Comparison of ENCODE assay signal across 33 cellular contexts in genomic region chr16:71830359-71830758, GRCh38.
"Had no signal": no experiment of that assay in that cellular context is flagged by ENCODE, and none has a peak within 500 bp of the region (broad histone marks: within the 10 kb centered on the region; RNA-seq: fewer than 3 reads in every experiment).

No MANE protein-coding gene starts in this region.

- H3K27me3 ChIP-seq: adrenal gland, body of pancreas, esophagus squamous epithelium, gastroesophageal sphincter, heart right ventricle, hepatocyte had no signal

- H3K4me2 ChIP-seq: hepatocyte had no signal

- FAIRE-seq: colon had no signal

- H2AFZ ChIP-seq: hepatocyte had no signal

- H3K4me3 Mint-ChIP-seq: activated CD4-positive, alpha-beta T cell treated with anti-CD3 and anti-CD28 coated beads, Interleukin-2, amount 10 ng/mL, durations not matched to agents 7 days and 5 days; activated CD8-positive, alpha-beta T cell treated with anti-CD3 and anti-CD28 coated beads for 36 hours; activated naive CD4-positive, alpha-beta T cell treated with anti-CD3 and anti-CD28 coated beads for 36 hours; activated naive CD4-positive, alpha-beta T cell treated with anti-CD3 and anti-CD28 coated beads, Interleukin-2, amount 50 U/mL, for 24 hours; activated naive CD8-positive, alpha-beta T cell treated with anti-CD3 and anti-CD28 coated beads for 36 hours; activated naive CD8-positive, alpha-beta T cell treated with anti-CD3 and anti-CD28 coated beads, Interleukin-2, amount 50 U/mL, for 24 hours; activated T-cell treated with anti-CD3 and anti-CD28 coated beads, Interleukin-2, amount 50 U/mL, for 4 hours; effector memory CD8-positive, alpha-beta T cell; T-helper 17 cell; T-helper 2 cell treated with Interferon-gamma antibody and Interleukin-4, amounts not matched to agents 5 μg/mL and 100 μg/mL, for 36 hours had no signal

- H3K79me2 ChIP-seq: hepatocyte had no signal

- H3K4me1 ChIP-seq: adrenal gland, body of pancreas, esophagus squamous epithelium, gastroesophageal sphincter, heart right ventricle had no signal

- H3K36me3 ChIP-seq: adrenal gland, esophagus squamous epithelium, gastroesophageal sphincter, heart right ventricle had no signal

- H3K9me3 Mint-ChIP-seq: activated CD8-positive, alpha-beta T cell treated with anti-CD3 and anti-CD28 coated beads for 36 hours; activated naive CD4-positive, alpha-beta T cell treated with anti-CD3 and anti-CD28 coated beads for 36 hours; activated naive CD4-positive, alpha-beta T cell treated with anti-CD3 and anti-CD28 coated beads, Interleukin-2, amount 50 U/mL, for 24 hours; activated naive CD8-positive, alpha-beta T cell treated with anti-CD3 and anti-CD28 coated beads for 36 hours; activated naive CD8-positive, alpha-beta T cell treated with anti-CD3 and anti-CD28 coated beads, Interleukin-2, amount 50 U/mL, for 24 hours; activated T-cell treated with anti-CD3 and anti-CD28 coated beads, Interleukin-2, amount 50 U/mL, for 4 hours; effector memory CD8-positive, alpha-beta T cell had no signal

- H3K9me3 ChIP-seq: adrenal gland, body of pancreas, esophagus squamous epithelium, gastroesophageal sphincter, heart right ventricle had no signal

- DNase-seq: activated CD4-positive, alpha-beta T cell treated with anti-CD3 and anti-CD28 coated beads for 4 hours; activated CD4-positive, alpha-beta T cell treated with anti-CD3 and anti-CD28 coated beads, Interleukin-2, amount 10 ng/mL, durations not matched to agents 7 days and 5 days; activated CD4-positive, alpha-beta T cell treated with anti-CD3 and anti-CD28 coated beads, Interleukin-2, amount 50 U/mL, for 48 hours; activated CD4-positive, CD25-positive, alpha-beta regulatory T cell; activated CD4-positive, CD25-positive, alpha-beta regulatory T cell treated with anti-CD3 and anti-CD28 coated beads, Interleukin-2, amount 50 U/mL, for 72 hours; activated CD8-positive, alpha-beta memory T cell treated with anti-CD3 and anti-CD28 coated beads for 24 hours; activated CD8-positive, alpha-beta T cell treated with anti-CD3 and anti-CD28 coated beads for 36 hours; activated effector memory CD4-positive, alpha-beta T cell treated with anti-CD3 and anti-CD28 coated beads, Interleukin-2, amount 50 U/mL, for 16 hours; activated naive CD4-positive, alpha-beta T cell treated with anti-CD3 and anti-CD28 coated beads for 36 hours; activated naive CD8-positive, alpha-beta T cell treated with anti-CD3 and anti-CD28 coated beads for 36 hours; activated naive CD8-positive, alpha-beta T cell treated with anti-CD3 and anti-CD28 coated beads, Interleukin-2, amount 50 U/mL, for 24 hours; activated T-cell treated with anti-CD3 and anti-CD28 coated beads, Interleukin-2, amount 50 U/mL, for 4 hours; amygdala; aorta; body of pancreas; caudate nucleus; cortex of kidney; dermis blood vessel endothelial cell; effector CD4-positive, alpha-beta T cell; effector memory CD8-positive, alpha-beta T cell; esophagus squamous epithelium; foreskin melanocyte; heart right ventricle; T-helper 17 cell; T1000 had no signal

- H3K27me3 Mint-ChIP-seq: activated CD4-positive, alpha-beta T cell treated with anti-CD3 and anti-CD28 coated beads, Interleukin-2, amount 10 ng/mL, durations not matched to agents 7 days and 5 days; activated CD8-positive, alpha-beta T cell treated with anti-CD3 and anti-CD28 coated beads for 36 hours; activated naive CD4-positive, alpha-beta T cell treated with anti-CD3 and anti-CD28 coated beads, Interleukin-2, amount 50 U/mL, for 24 hours; activated naive CD8-positive, alpha-beta T cell treated with anti-CD3 and anti-CD28 coated beads for 36 hours; activated naive CD8-positive, alpha-beta T cell treated with anti-CD3 and anti-CD28 coated beads, Interleukin-2, amount 50 U/mL, for 24 hours; effector memory CD8-positive, alpha-beta T cell; T-helper 17 cell had no signal

- ATAC-seq: activated CD8-positive, alpha-beta T cell treated with anti-CD3 and anti-CD28 coated beads for 36 hours; activated naive CD8-positive, alpha-beta T cell treated with anti-CD3 and anti-CD28 coated beads, Interleukin-2, amount 50 U/mL, for 24 hours; activated T-cell treated with anti-CD3 and anti-CD28 coated beads, Interleukin-2, amount 50 U/mL, for 4 hours; body of pancreas; effector memory CD8-positive, alpha-beta T cell; gastroesophageal sphincter; heart right ventricle; T-helper 17 cell had no signal

- H3K27ac ChIP-seq: adrenal gland, body of pancreas, epithelial cell of prostate, esophagus squamous epithelium, gastroesophageal sphincter, heart right ventricle, hepatocyte had no signal

- H3K36me3 Mint-ChIP-seq: activated naive CD8-positive, alpha-beta T cell treated with anti-CD3 and anti-CD28 coated beads for 36 hours had no signal

- H3K4me1 Mint-ChIP-seq: activated naive CD8-positive, alpha-beta T cell treated with anti-CD3 and anti-CD28 coated beads for 36 hours; activated naive CD8-positive, alpha-beta T cell treated with anti-CD3 and anti-CD28 coated beads, Interleukin-2, amount 50 U/mL, for 24 hours had no signal

- H3K27ac Mint-ChIP-seq: activated CD4-positive, alpha-beta T cell treated with anti-CD3 and anti-CD28 coated beads, Interleukin-2, amount 10 ng/mL, durations not matched to agents 7 days and 5 days; activated CD8-positive, alpha-beta T cell treated with anti-CD3 and anti-CD28 coated beads for 36 hours; activated naive CD4-positive, alpha-beta T cell treated with anti-CD3 and anti-CD28 coated beads for 36 hours; activated naive CD4-positive, alpha-beta T cell treated with anti-CD3 and anti-CD28 coated beads, Interleukin-2, amount 50 U/mL, for 24 hours; activated naive CD8-positive, alpha-beta T cell treated with anti-CD3 and anti-CD28 coated beads for 36 hours; activated naive CD8-positive, alpha-beta T cell treated with anti-CD3 and anti-CD28 coated beads, Interleukin-2, amount 50 U/mL, for 24 hours; activated T-helper 2 cell treated with anti-CD3 and anti-CD28 coated beads, Interferon-gamma antibody, Interleukin-2, Interleukin-4, amounts not matched to agents 10 μg/mL and 5 μg/mL and 100 μg/mL, durations not matched to agents 14 hours and 24 hours and 36 hours; effector memory CD8-positive, alpha-beta T cell; T-helper 17 cell; T-helper 2 cell treated with Interferon-gamma antibody and Interleukin-4, amounts not matched to agents 5 μg/mL and 100 μg/mL, for 36 hours had no signal

- H3K4me3 ChIP-seq: adrenal gland, body of pancreas, esophagus squamous epithelium, gastroesophageal sphincter, heart right ventricle, hepatocyte had no signal
